1 cellular context compared by ENCODE assay signal in genomic region chr6:27870486-27870885, GRCh38.
TF ChIP-seq lines count a peak whose summit lies in the region.

No MANE protein-coding gene starts in this region.

TF ChIP-seq in GM12878, 131 proteins besides CTCF, POLR2A, EP300 and RAD21:
- no peak for TF ChIP-seq CBX3 (IDR thresholded peaks at IDR 0.05; ENCODE audit: borderline replicate concordance, low read depth)
- TF ChIP-seq ELK1 (IDR thresholded peaks at IDR 0.05; ENCODE audit: low read depth, low read length): no peak
- TF ChIP-seq POLR2AphosphoS2 (IDR thresholded peaks at IDR 0.05; ENCODE audit: low read depth, low read length): no peak
- no peak for TF ChIP-seq PKNOX1 (IDR thresholded peaks at IDR 0.05)
- TF ChIP-seq SPI1 (IDR thresholded peaks at IDR 0.05; ENCODE audit: borderline replicate concordance, insufficient read depth, low read depth, low read length): no peak
- TF ChIP-seq SUZ12 (IDR thresholded peaks at IDR 0.05; ENCODE audit: unreplicated experiment): no peak
TF ChIP-seq in GM12878: peak in this region for 0.
